In the genomic region with DNA sequence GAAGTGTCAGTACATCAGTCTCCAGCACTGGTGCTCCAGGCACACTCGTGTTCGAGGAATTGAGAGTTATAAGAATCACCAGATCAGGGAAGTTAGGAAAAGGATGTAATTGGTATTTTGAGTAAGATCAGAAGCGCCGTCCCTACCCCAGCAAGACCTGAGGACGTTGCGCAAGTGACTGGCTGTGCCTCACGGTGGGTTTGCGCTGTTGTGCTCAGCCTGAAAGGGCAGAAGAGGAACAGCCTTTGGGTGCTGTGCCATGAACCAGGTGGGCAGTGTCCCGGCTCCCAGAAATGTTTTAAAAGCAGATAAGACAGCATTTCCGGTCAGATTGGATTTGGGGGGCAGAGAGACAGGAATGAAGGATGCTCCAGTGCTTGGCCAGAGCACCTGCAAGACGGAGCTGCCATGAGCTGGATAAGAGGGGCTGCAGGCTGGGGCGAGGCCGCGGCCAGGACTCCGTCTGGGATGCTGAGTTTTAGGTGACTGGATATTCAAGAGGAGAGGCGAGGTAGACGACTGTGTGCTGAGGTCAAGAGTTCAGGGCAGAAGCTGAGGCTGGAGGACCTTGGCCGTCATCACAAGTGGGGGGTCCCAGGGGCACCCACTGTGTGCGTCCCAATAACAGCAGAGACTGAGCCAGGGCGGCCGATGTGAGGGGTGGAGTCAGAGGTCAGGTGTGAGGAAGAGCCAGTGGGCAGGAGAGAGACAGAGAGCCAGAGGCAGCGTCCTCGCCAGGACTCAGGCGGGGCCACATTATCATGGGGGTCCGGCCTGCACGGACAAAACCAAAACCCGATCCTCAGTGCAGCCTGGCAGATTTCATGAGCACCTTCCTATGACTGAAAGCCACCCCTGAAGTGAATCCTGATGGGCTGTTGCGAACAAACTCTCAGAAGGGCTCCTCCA, we compare ENCODE assay signal across 24 cellular contexts.
DNase-seq lines count a peak whose midpoint lies in the region; ATAC-seq, FAIRE-seq and TF ChIP-seq lines count a peak whose summit lies in the region.
"Had no signal": no experiment of that assay in that cellular context is flagged by ENCODE, and none has a peak within 500 bp of the region (broad histone marks: within the 10 kb centered on the region; RNA-seq: fewer than 3 reads in every experiment).

No MANE protein-coding gene starts in this region.

- peaks cover 35% of the 10 kb centered on the region for H3K9me3 ChIP-seq in IMR-90 (ENCODE audit: control insufficient read depth, insufficient read depth, low read length)
- H3K9me3 ChIP-seq in H1 (ENCODE audit: insufficient read depth in 2 of 2, low read depth in 1 of 2, low read length in 1 of 2), result no peaks in the 10 kb centered on the region
- peaks cover 0 to 27% of the 10 kb centered on the region in 2 donors for H3K9me3 ChIP-seq in neuronal stem cell (replicated peaks in 1 of 2; ENCODE audit: control insufficient read depth in 2 of 2, insufficient read depth in 1 of 2, low read depth in 1 of 2, low read length in 2 of 2)

- no peak for ATAC-seq in activated naive CD4-positive, alpha-beta T cell treated with anti-CD3 and anti-CD28 coated beads, Interleukin-2, amount 50 U/mL, for 72 hours
- ATAC-seq in IMR-90 (ENCODE audit: low read depth), result no peak
- ATAC-seq: A549; CD8-positive, alpha-beta T cell had no signal

- H4K20me1 ChIP-seq in IMR-90 (ENCODE audit: insufficient read depth, low read length) (no peaks in the 10 kb centered on the region), H1 (replicated peaks in 1 of 2; ENCODE audit: control insufficient read depth in 1 of 2, insufficient read depth in 2 of 2, low read length in 2 of 2) (no peaks in the 10 kb centered on the region)
- H4K20me1 ChIP-seq: BLaER1 treated with 17β-estradiol and CSF1 and Interleukin-3, amounts not matched to agents 10 nM and 100 nM had no signal

- DNase-seq in activated naive CD4-positive, alpha-beta T cell treated with anti-CD3 and anti-CD28 coated beads, Interleukin-2, amount 50 U/mL, for 72 hours (ENCODE audit: low spot score in 2 of 2), result no peak
- DNase-seq in IMR-90, result no peak
- DNase-seq in H1 (ENCODE audit: low read depth in 1 of 2, low spot score in 2 of 2), result no peak
- no peak for DNase-seq in neuronal stem cell (ENCODE audit: low spot score)
- DNase-seq in immature natural killer cell, result no peak
- no peak for DNase-seq in activated CD4-positive, CD25-positive, alpha-beta regulatory T cell (lab: John Stamatoyannopoulos, UW)
- no peak for DNase-seq in SIG-M5 treated with dmso at 0.1 percent for 504 hours (lab: John Stamatoyannopoulos, UW; ENCODE audit: unreplicated experiment)
- DNase-seq: AML-193; Caco-2; Calu3; CD4-positive, alpha-beta T cell; CD8-positive, alpha-beta T cell; DMS79 treated with DMSO at 0.1 percent for 48 hours; GF-D8 had no signal

- H2BK20ac ChIP-seq in IMR-90 (ENCODE audit: low read depth, low read length) (no peak overlapping the region), H1 (ENCODE audit: low read length) (no peak overlapping the region)

- no peak overlapping the region for H4K5ac ChIP-seq in IMR-90 (ENCODE audit: low read depth, low read length)
- no peak overlapping the region for H4K5ac ChIP-seq in H1 (ENCODE audit: insufficient read length, low read depth, low read length)

- H2BK15ac ChIP-seq in IMR-90 (ENCODE audit: low read depth, low read length) (no peak overlapping the region), H1 (ENCODE audit: low read length) (no peak overlapping the region), neuronal stem cell (ENCODE audit: low read length) (no peak overlapping the region)

- FAIRE-seq in H1 (lab: Jason Lieb, UNC), result no peak
- FAIRE-seq: A549, D721Med, G401.6, GM12891, GM19239 had no signal

- H4K91ac ChIP-seq in IMR-90 (ENCODE audit: insufficient read depth, low read depth, low read length) (no peak overlapping the region), H1 (replicated peaks; ENCODE audit: insufficient read length, low read length) (no peak overlapping the region), neuronal stem cell (ENCODE audit: low read depth, low read length, poor library complexity) (no peak overlapping the region)

- H3K36me3 Mint-ChIP-seq in activated naive CD4-positive, alpha-beta T cell treated with anti-CD3 and anti-CD28 coated beads, Interleukin-2, amount 50 U/mL, for 24 hours, result no peaks in the 10 kb centered on the region
- peaks cover 7 to 12% of the 10 kb centered on the region in 2 donors for H3K36me3 Mint-ChIP-seq in activated naive CD4-positive, alpha-beta T cell treated with anti-CD3 and anti-CD28 coated beads, Interleukin-2, amount 50 U/mL, for 72 hours
- H3K36me3 Mint-ChIP-seq in immature natural killer cell, result peaks cover under 1 to 5% (median 1%) of the 10 kb centered on the region in 3 donors
- H3K36me3 Mint-ChIP-seq: CD8-positive, alpha-beta T cell had no signal

- in situ Hi-C loops in IMR-90 (cut with MboI; ENCODE audit: low sequenced_read_pairs), result no loop called here

- H2AK5ac ChIP-seq in IMR-90 (ENCODE audit: low read depth, low read length) (no peak overlapping the region), H1 (ENCODE audit: low read depth, low read length) (no peak overlapping the region), neuronal stem cell (ENCODE audit: low read depth, low read length) (no peak overlapping the region)

- no peaks in the 10 kb centered on the region for H3K4me1 ChIP-seq in IMR-90 (ENCODE audit: control insufficient read depth, insufficient read depth, low read length)
- H3K4me1 ChIP-seq in H1 (replicated peaks in 1 of 4; ENCODE audit: control insufficient read depth in 3 of 4, insufficient read depth in 4 of 4, low read length in 3 of 4), result no peaks in the 10 kb centered on the region
- H3K4me1 ChIP-seq in neuronal stem cell (ENCODE audit: control insufficient read depth in 2 of 2, insufficient read depth in 1 of 2, low read depth in 1 of 2, low read length in 2 of 2), result no peaks in the 10 kb centered on the region
- H3K4me1 ChIP-seq: A549, Caco-2 had no signal

- intact Hi-C loops in IMR-90 (cut with micrococcal nuclease), result no loop called here

- TF ChIP-seq CTCF in IMR-90 (conservative IDR thresholded peaks at IDR 0.05; ENCODE audit: low read depth, low read length) (no peak), H1 (IDR thresholded peaks at IDR 0.05; ENCODE audit: control extremely low read depth in 1 of 3, insufficient read depth in 1 of 3, low read depth in 1 of 3, low read length in 3 of 3) (no peak)

- no peak overlapping the region for H2BK12ac ChIP-seq in H1 (ENCODE audit: low read depth, low read length)
- no peak overlapping the region for H2BK12ac ChIP-seq in neuronal stem cell (ENCODE audit: low read length)

- H2AK9ac ChIP-seq in IMR-90 (replicated peaks; ENCODE audit: low read depth, low read length, poor library complexity), result no peak overlapping the region

- peak overlapping the region; percentile 15 for H3K27ac Mint-ChIP-seq in activated naive CD4-positive, alpha-beta T cell treated with anti-CD3 and anti-CD28 coated beads, Interleukin-2, amount 50 U/mL, for 24 hours
- H3K27ac Mint-ChIP-seq in activated naive CD4-positive, alpha-beta T cell treated with anti-CD3 and anti-CD28 coated beads, Interleukin-2, amount 50 U/mL, for 72 hours, result peak overlapping the region in 1 of 2 donors; percentile 84
- H3K27ac Mint-ChIP-seq in immature natural killer cell, result peak overlapping the region in 1 of 6 donors; percentile 10
- H3K27ac Mint-ChIP-seq: B cell; CD4-positive, alpha-beta T cell; CD8-positive, alpha-beta T cell had no signal

- H2BK120ac ChIP-seq in IMR-90 (ENCODE audit: low read depth, low read length) (no peak overlapping the region), H1 (replicated peaks; ENCODE audit: low read depth, low read length) (no peak overlapping the region), neuronal stem cell (ENCODE audit: low read depth, low read length) (no peak overlapping the region)

- no peaks in the 10 kb centered on the region for H3K4me1 Mint-ChIP-seq in activated naive CD4-positive, alpha-beta T cell treated with anti-CD3 and anti-CD28 coated beads, Interleukin-2, amount 50 U/mL, for 24 hours
- peaks cover 29 to 33% of the 10 kb centered on the region in 2 donors for H3K4me1 Mint-ChIP-seq in immature natural killer cell
- H3K4me1 Mint-ChIP-seq: B cell had no signal

- H4K8ac ChIP-seq in IMR-90 (ENCODE audit: low read depth in 2 of 2, low read length in 2 of 2), result no peak overlapping the region
- H4K8ac ChIP-seq in H1 (ENCODE audit: extremely low read depth, insufficient read depth, low read length), result no peak overlapping the region; the same call in 1 of the 2 replicates
- H4K8ac ChIP-seq in neuronal stem cell (ENCODE audit: low read depth, low read length), result no peak overlapping the region

- whole genome bisulfite sequencing in IMR-90 (ENCODE audit: extremely low coverage in 2 of 2, insufficient read length in 1 of 2), 2 experiments, result 70% methylated on average over 19 of the region's 28 CpGs; no CpG with 5 or more reads in 1 of the 2 experiments
- 91% methylated on average over 28 of the region's 28 CpGs; no CpG with 5 or more reads in 1 of the 2 experiments for WGBS in H1 (ENCODE audit: extremely low coverage in 1 of 2, insufficient coverage in 1 of 2, insufficient read length in 1 of 2, insufficient replicate concordance in 2 of 2, low coverage in 1 of 2, low lambda C conversion rate in 2 of 2, missing lambda C conversion rate in 1 of 2), 2 experiments
- WGBS in neuronal stem cell (ENCODE audit: extremely low coverage in 2 of 2, insufficient read length in 2 of 2, insufficient replicate concordance in 1 of 2), 2 donors, result no CpG with 5 or more reads among the region's 28 CpGs

- H3K23me2 ChIP-seq in H1 (ENCODE audit: low read depth, low read length), result no peaks in the 10 kb centered on the region

- H3K4me3 Mint-ChIP-seq in activated naive CD4-positive, alpha-beta T cell treated with anti-CD3 and anti-CD28 coated beads, Interleukin-2, amount 50 U/mL, for 24 hours, result no peak overlapping the region
- H3K4me3 Mint-ChIP-seq in immature natural killer cell, result no peak overlapping the region
- H3K4me3 Mint-ChIP-seq: B cell; CD4-positive, alpha-beta T cell; CD8-positive, alpha-beta T cell had no signal

- H3K14ac ChIP-seq in IMR-90 (replicated peaks; ENCODE audit: low read depth, low read length) (no peak overlapping the region), H1 (ENCODE audit: insufficient read length) (no peak overlapping the region), neuronal stem cell (ENCODE audit: low read length) (no peak overlapping the region)

- H2BK5ac ChIP-seq in IMR-90 (ENCODE audit: low read depth, low read length, poor library complexity, severe bottlenecking) (no peak overlapping the region), H1 (ENCODE audit: low read depth, low read length) (no peak overlapping the region), neuronal stem cell (ENCODE audit: low read length) (no peak overlapping the region)

- H3K79me1 ChIP-seq in IMR-90 (ENCODE audit: low read depth in 1 of 2, low read length in 2 of 2) (no peaks in the 10 kb centered on the region), H1 (ENCODE audit: low read depth, low read length) (no peaks in the 10 kb centered on the region), neuronal stem cell (ENCODE audit: low read depth, low read length) (no peaks in the 10 kb centered on the region)

- H3K4me2 ChIP-seq in IMR-90 (ENCODE audit: low read depth, low read length) (no peak overlapping the region), H1 (ENCODE audit: insufficient read depth in 1 of 2, low read depth in 2 of 2, low read length in 2 of 2) (no peak overlapping the region), neuronal stem cell (ENCODE audit: insufficient read depth, low read length, poor library complexity, severe bottlenecking) (no peak overlapping the region)
- H3K4me2 ChIP-seq: A549; BLaER1 treated with 17β-estradiol and CSF1 and Interleukin-3, amounts not matched to agents 10 nM and 100 nM had no signal

- no peak overlapping the region for H2AFZ ChIP-seq in IMR-90 (replicated peaks; ENCODE audit: low read length, poor library complexity)
- no peak overlapping the region for H2AFZ ChIP-seq in H1 (ENCODE audit: low read length)
- no peak overlapping the region for H2AFZ ChIP-seq in neuronal stem cell (ENCODE audit: low read length)

- no peak for TF ChIP-seq EP300 in H1 (IDR thresholded peaks at IDR 0.05; ENCODE audit: borderline replicate concordance in 1 of 2, low read depth in 2 of 2, low read length in 2 of 2)

- no peaks in the 10 kb centered on the region for H3K9me3 Mint-ChIP-seq in activated naive CD4-positive, alpha-beta T cell treated with anti-CD3 and anti-CD28 coated beads, Interleukin-2, amount 50 U/mL, for 24 hours
- peaks cover 4 to 6% of the 10 kb centered on the region in 2 donors for H3K9me3 Mint-ChIP-seq in activated naive CD4-positive, alpha-beta T cell treated with anti-CD3 and anti-CD28 coated beads, Interleukin-2, amount 50 U/mL, for 72 hours
- H3K9me3 Mint-ChIP-seq in immature natural killer cell, result peaks cover 0 to under 1% (median 0%) of the 10 kb centered on the region in 6 donors

- H3K27me3 ChIP-seq in IMR-90 (ENCODE audit: control insufficient read depth, insufficient read depth, low read length) (no peaks in the 10 kb centered on the region), H1 (replicated peaks in 1 of 4; ENCODE audit: control insufficient read depth in 3 of 4, extremely low read depth in 1 of 4, insufficient read depth in 3 of 4, low read length in 3 of 4) (no peaks in the 10 kb centered on the region; a peak in 1 of 7 replicates), neuronal stem cell (ENCODE audit: control insufficient read depth in 3 of 3, insufficient read depth in 3 of 3, low read depth in 1 of 3, low read length in 3 of 3) (no peaks in the 10 kb centered on the region)
- H3K27me3 ChIP-seq: BLaER1 treated with 17β-estradiol and CSF1 and Interleukin-3, amounts not matched to agents 10 nM and 100 nM had no signal

- dilution Hi-C loops in IMR-90 (cut with HindIII; ENCODE audit: low sequenced_read_pairs, unreplicated experiment), result no loop called here

- H3K27ac ChIP-seq in IMR-90 (ENCODE audit: insufficient read depth, low read length), result no peak overlapping the region
- no peak overlapping the region for H3K27ac ChIP-seq in H1 (ENCODE audit: low read depth, low read length)
- no peak overlapping the region for H3K27ac ChIP-seq in neuronal stem cell (replicated peaks; ENCODE audit: low read length)
- H3K27ac ChIP-seq: 22Rv1; A549; BLaER1 treated with 17β-estradiol and CSF1 and Interleukin-3, amounts not matched to agents 10 nM and 100 nM; C4-2B had no signal

- H3K23ac ChIP-seq in IMR-90 (ENCODE audit: low read depth, low read length), result no peak overlapping the region
- H3K23ac ChIP-seq in H1 (ENCODE audit: insufficient read length), result no peak overlapping the region
- H3K23ac ChIP-seq in neuronal stem cell (ENCODE audit: low read depth, low read length, poor library complexity), result no peak overlapping the region

- BruUV-seq in IMR-90 (replicated peaks; lab: Mats Ljungman, UMichigan), result no TSS peak

- peaks cover 2% of the 10 kb centered on the region for H3K27me3 Mint-ChIP-seq in activated naive CD4-positive, alpha-beta T cell treated with anti-CD3 and anti-CD28 coated beads, Interleukin-2, amount 50 U/mL, for 24 hours
- peaks cover 4 to 16% (median 5%) of the 10 kb centered on the region in 3 donors for H3K27me3 Mint-ChIP-seq in immature natural killer cell (ENCODE audit: low read depth in 3 of 3)

- no peaks in the 10 kb centered on the region for H3K9me1 ChIP-seq in IMR-90 (ENCODE audit: insufficient read depth, low read length)

- TF ChIP-seq POLR2A in IMR-90 (IDR thresholded peaks at IDR 0.05; ENCODE audit: low read depth, low read length) (no peak), H1 (IDR thresholded peaks at IDR 0.05; ENCODE audit: control extremely low read depth in 1 of 2, low read depth in 2 of 2, low read length in 2 of 2) (no peak)

- H3K9ac ChIP-seq in IMR-90 (ENCODE audit: low read depth, low read length), result no peak overlapping the region
- H3K9ac ChIP-seq in H1 (replicated peaks in 1 of 4; ENCODE audit: extremely low read depth in 1 of 4, low read depth in 3 of 4, low read length in 3 of 4), result no peak overlapping the region
- H3K9ac ChIP-seq in neuronal stem cell (ENCODE audit: low read depth, low read length, poor library complexity), result no peak overlapping the region
- H3K9ac ChIP-seq: BLaER1 treated with 17β-estradiol and CSF1 and Interleukin-3, amounts not matched to agents 10 nM and 100 nM had no signal

- H3K18ac ChIP-seq in IMR-90 (ENCODE audit: low read depth, low read length) (no peak overlapping the region), H1 (ENCODE audit: extremely low read depth, low read length) (no peak overlapping the region), neuronal stem cell (ENCODE audit: low read length) (peak overlapping the region; percentile 78)

- H3K4me3 ChIP-seq in IMR-90 (ENCODE audit: insufficient read depth, low read depth, low read length), result no peak overlapping the region
- H3K4me3 ChIP-seq in H1 (ENCODE audit: extremely low read depth in 1 of 4, insufficient read depth in 2 of 4, low read depth in 3 of 4, low read length in 4 of 4), result no peak overlapping the region
- H3K4me3 ChIP-seq in neuronal stem cell (ENCODE audit: low read length in 2 of 2), result no peak overlapping the region
- H3K4me3 ChIP-seq: A549; BLaER1 treated with 17β-estradiol and CSF1 and Interleukin-3, amounts not matched to agents 10 nM and 100 nM had no signal

- H3K56ac ChIP-seq in IMR-90 (ENCODE audit: extremely low read depth, insufficient read depth, low read length) (no peak overlapping the region), H1 (replicated peaks; ENCODE audit: insufficient read length, low read depth, low read length) (no peak overlapping the region)

- CTCF ChIA-PET in IMR-90 (lab: Yijun Ruan, JAX), result no interaction called here
- CTCF ChIA-PET in H1 (lab: Charles Lee; ENCODE audit: partially characterized antibody), result no interaction called here

- H3K4ac ChIP-seq in IMR-90 (ENCODE audit: low read depth, low read length), result no peak overlapping the region
- no peak overlapping the region for H3K4ac ChIP-seq in H1 (replicated peaks; ENCODE audit: insufficient read length, low read depth, low read length)
- no peak overlapping the region for H3K4ac ChIP-seq in neuronal stem cell (ENCODE audit: low read length)

- TF ChIP-seq RAD21 in IMR-90 (IDR thresholded peaks at IDR 0.05; ENCODE audit: low read length) (no peak), H1 (IDR thresholded peaks at IDR 0.05 in 1 of 2, conservative IDR thresholded peaks at IDR 0.05 in 1 of 2; ENCODE audit: low read depth in 2 of 2, low read length in 2 of 2) (no peak)

- H3K79me2 ChIP-seq in H1 (ENCODE audit: control insufficient read depth in 1 of 2, insufficient read depth in 2 of 2, low read length in 2 of 2), result no peaks in the 10 kb centered on the region

- H3K36me3 ChIP-seq in IMR-90 (ENCODE audit: control insufficient read depth, insufficient read depth, low read length) (no peaks in the 10 kb centered on the region), H1 (ENCODE audit: control insufficient read depth in 2 of 4, insufficient read depth in 4 of 4, low read length in 3 of 4) (no peaks in the 10 kb centered on the region), neuronal stem cell (replicated peaks in 1 of 2; ENCODE audit: control insufficient read depth in 2 of 2, insufficient read depth in 2 of 2, low read length in 2 of 2) (no peaks in the 10 kb centered on the region)

- POLR2A ChIA-PET in IMR-90 (lab: Charles Lee; ENCODE audit: unreplicated experiment), result no interaction called here
- POLR2A ChIA-PET in H1 (lab: Charles Lee; ENCODE audit: partially characterized antibody), result no interaction called here
